In the genomic region with DNA sequence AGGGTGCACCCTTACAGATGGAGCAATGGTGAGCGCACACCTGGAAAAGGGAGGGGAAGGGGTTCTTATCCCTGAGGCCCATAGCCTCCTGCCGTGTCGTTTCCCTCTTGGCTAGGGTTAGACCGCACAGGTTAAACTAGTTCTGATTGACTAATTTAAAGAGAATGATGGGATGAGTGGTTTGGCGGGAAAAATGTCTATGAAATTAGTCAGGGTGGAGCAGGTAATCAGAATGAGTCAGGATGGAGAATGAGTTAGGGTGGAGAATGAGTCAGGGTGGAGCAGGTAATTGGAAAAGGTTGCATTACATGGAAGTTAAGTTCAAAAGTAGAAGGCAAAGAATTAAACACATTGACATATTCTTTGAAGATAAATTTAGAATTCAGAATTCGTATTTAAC, we compare ENCODE assay signal across 23 cellular contexts.
"Had no signal": no experiment of that assay in that cellular context is flagged by ENCODE, and none has a peak within 500 bp of the region (broad histone marks: within the 10 kb centered on the region; RNA-seq: fewer than 3 reads in every experiment).

No MANE protein-coding gene starts in this region.

- H3K27me3 Mint-ChIP-seq: activated B cell treated with CpG ODN at 0.5 μM for 24 hours, brain, T-cell had no signal

- H3K36me3 Mint-ChIP-seq: activated naive CD4-positive, alpha-beta T cell treated with anti-CD3 and anti-CD28 coated beads, Interleukin-2, amount 10 ng/mL, durations not matched to agents 7 days and 5 days; brain; T-cell had no signal

- H3K27ac Mint-ChIP-seq: activated B cell treated with CpG ODN at 0.5 μM for 24 hours; activated naive CD4-positive, alpha-beta T cell treated with anti-CD3 and anti-CD28 coated beads, Interleukin-2, amount 10 ng/mL, durations not matched to agents 7 days and 5 days; activated T-helper 2 cell treated with anti-CD3 and anti-CD28 coated beads, Interferon-gamma antibody, Interleukin-2, Interleukin-4, amounts not matched to agents 10 μg/mL and 5 μg/mL and 100 μg/mL, durations not matched to agents 14 hours and 24 hours and 36 hours; brain; T-cell had no signal

- H3K4me1 Mint-ChIP-seq: activated B cell treated with CpG ODN at 0.5 μM for 24 hours, brain had no signal

- H3K9me3 Mint-ChIP-seq: activated B cell treated with CpG ODN at 0.5 μM for 24 hours; activated naive CD4-positive, alpha-beta T cell treated with anti-CD3 and anti-CD28 coated beads, Interleukin-2, amount 10 ng/mL, durations not matched to agents 7 days and 5 days; activated T-cell treated with anti-CD3 and anti-CD28 coated beads, Interleukin-2, amount 50 U/mL, for 4 hours; activated T-helper 2 cell treated with anti-CD3 and anti-CD28 coated beads, Interferon-gamma antibody, Interleukin-2, Interleukin-4, amounts not matched to agents 10 μg/mL and 5 μg/mL and 100 μg/mL, durations not matched to agents 14 hours and 24 hours and 36 hours; brain; T-cell had no signal

- H3K4me3 Mint-ChIP-seq: activated B cell treated with CpG ODN at 0.5 μM for 24 hours; activated naive CD4-positive, alpha-beta T cell treated with anti-CD3 and anti-CD28 coated beads, Interleukin-2, amount 10 ng/mL, durations not matched to agents 7 days and 5 days; activated T-cell treated with anti-CD3 and anti-CD28 coated beads, Interleukin-2, amount 50 U/mL, for 4 hours; brain; T-cell had no signal

- H3K27ac ChIP-seq: cardiac muscle cell, PC-9, SK-N-MC had no signal

- DNase-seq: activated B cell treated with CpG ODN at 0.5 μM for 24 hours; activated CD4-positive, alpha-beta T cell treated with anti-CD3 and anti-CD28 coated beads for 1 hour; activated CD4-positive, alpha-beta T cell treated with anti-CD3 and anti-CD28 coated beads, Interleukin-2, amount 50 U/mL, for 4 hours; activated CD8-positive, alpha-beta memory T cell treated with anti-CD3 and anti-CD28 coated beads for 24 hours; activated gamma-delta T cell treated with Interleukin-2 at 50 U/mL for 16 hours; activated naive CD4-positive, alpha-beta T cell treated with anti-CD3 and anti-CD28 coated beads, Interleukin-2, amount 10 ng/mL, durations not matched to agents 7 days and 5 days; activated T-cell treated with anti-CD3 and anti-CD28 coated beads, Interleukin-2, amount 50 U/mL, for 4 hours; amygdala; Karpas-422; MM.1S; NCI-H1105 treated with DMSO at 0.1 percent for 48 hours; NCI-H1436 treated with DMSO at 0.1 percent for 48 hours; NCI-H187; NCI-H2081; NCI-H510A treated with DMSO at 0.1 percent for 48 hours; PC-9; T-cell; T1000 had no signal

- H3K27me3 ChIP-seq: cardiac muscle cell had no signal

- H3K36me3 ChIP-seq: cardiac muscle cell had no signal

- H3K4me3 ChIP-seq: cardiac muscle cell, PC-9, SK-N-MC had no signal

- ATAC-seq: activated T-cell treated with anti-CD3 and anti-CD28 coated beads, Interleukin-2, amount 50 U/mL, for 4 hours; Right ventricle myocardium inferior; T-cell had no signal
